17 cellular contexts compared by ENCODE assay signal in the genomic region with DNA sequence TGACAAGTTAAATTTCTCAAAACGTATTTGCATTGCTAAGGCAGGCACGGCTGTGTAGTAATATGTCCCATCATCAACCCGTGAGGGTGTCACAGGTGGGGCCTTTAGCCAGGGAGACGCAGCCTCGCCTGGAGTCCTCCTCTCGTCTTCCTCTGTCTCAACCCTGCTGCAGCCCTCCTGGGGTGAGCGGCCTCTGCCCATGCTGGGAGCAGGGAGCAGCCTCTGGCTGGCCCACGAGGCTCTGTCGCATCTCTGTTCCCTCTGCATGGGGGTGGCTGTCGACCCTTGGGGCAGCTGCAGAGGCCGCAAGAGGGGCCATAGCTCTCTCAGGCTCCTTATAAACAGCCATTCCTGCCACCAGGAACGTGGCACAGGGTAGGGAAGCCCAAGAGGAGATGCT. TPM values are rescaled to one million over a fixed set of nuclear protein-coding genes. Genes with fewer than 3 reads are reported as not detected.
A peak's percentile ranks its signal among the peaks of the same experiment; 100 is the strongest.
DNase-seq lines count a peak whose midpoint lies in the region; ATAC-seq and TF ChIP-seq lines count a peak whose summit lies in the region.
"Had no signal": no experiment of that assay in that cellular context is flagged by ENCODE, and none has a peak within 500 bp of the region (broad histone marks: within the 10 kb centered on the region; RNA-seq: fewer than 3 reads in every experiment).

No MANE protein-coding gene starts in this region.

- no peaks in the 10 kb centered on the region for H3K79me2 ChIP-seq in PC-9 (ENCODE audit: low read depth)

- TF ChIP-seq CTCF in PC-9 (conservative IDR thresholded peaks at IDR 0.05) = no peak
- TF ChIP-seq CTCF in endothelial cell (IDR thresholded peaks at IDR 0.05; ENCODE audit: unreplicated experiment) = no peak
- TF ChIP-seq CTCF in psoas muscle (IDR thresholded peaks at IDR 0.05) = no peak

- H3K4me3 Mint-ChIP-seq in endothelial cell (ENCODE audit: unreplicated experiment) = peak overlapping the region; percentile 63
- H3K4me3 Mint-ChIP-seq in activated naive CD4-positive, alpha-beta T cell treated with anti-CD3 and anti-CD28 coated beads, Interleukin-2, amount 10 ng/mL, durations not matched to agents 7 days and 5 days = no peak overlapping the region
- H3K4me3 Mint-ChIP-seq: activated CD4-positive, alpha-beta memory T cell treated with anti-CD3 and anti-CD28 coated beads for 36 hours; CD4-positive, CD25-positive, alpha-beta regulatory T cell; effector memory CD8-positive, alpha-beta T cell; T-helper 17 cell had no signal

- DNase-seq in PC-9 = no peak
- DNase-seq in endothelial cell (ENCODE audit: low spot score) = no peak
- peak; percentile 12 to 48 for DNase-seq in psoas muscle
- DNase-seq in activated naive CD4-positive, alpha-beta T cell treated with anti-CD3 and anti-CD28 coated beads, Interleukin-2, amount 10 ng/mL, durations not matched to agents 7 days and 5 days = no peak
- no peak for DNase-seq in dedifferentiated amniotic fluid mesenchymal stem cell (ENCODE audit: extremely low spot score)
- no peak for DNase-seq in cerebellum (ENCODE audit: low spot score)

- BruUV-seq in PC-9 (replicated peaks; lab: Mats Ljungman, UMichigan) = no TSS peak

- H4K20me1 ChIP-seq in BLaER1 (peaks cover 35% of the 10 kb centered on the region), PC-9 (ENCODE audit: insufficient read depth) (peaks cover 12% of the 10 kb centered on the region)

- 76 to 82% (median 77%) methylated on average over 12 of the region's 12 CpGs for WGBS in psoas muscle, 3 donors

- peaks cover 8% of the 10 kb centered on the region for H3K4me1 Mint-ChIP-seq in endothelial cell (ENCODE audit: unreplicated experiment)
- no peaks in the 10 kb centered on the region for H3K4me1 Mint-ChIP-seq in activated naive CD4-positive, alpha-beta T cell treated with anti-CD3 and anti-CD28 coated beads, Interleukin-2, amount 10 ng/mL, durations not matched to agents 7 days and 5 days

- H3K36me3 ChIP-seq in BLaER1 (peaks cover 21% of the 10 kb centered on the region), PC-9 (ENCODE audit: low read depth) (no peaks in the 10 kb centered on the region), psoas muscle (ENCODE audit: insufficient read depth in 1 of 2, low read depth in 1 of 2) (peaks cover 0 to 30% of the 10 kb centered on the region in 2 donors)

- H3K4me3 ChIP-seq in BLaER1 (no peak overlapping the region), PC-9 (no peak overlapping the region), psoas muscle (no peak overlapping the region)
- H3K4me3 ChIP-seq: testis had no signal

- peaks cover 96% of the 10 kb centered on the region for H3K4me1 ChIP-seq in BLaER1
- H3K4me1 ChIP-seq in PC-9 (replicated peaks; ENCODE audit: insufficient read depth) = peaks cover 20% of the 10 kb centered on the region
- peaks cover 46% of the 10 kb centered on the region for H3K4me1 ChIP-seq in psoas muscle

- peaks cover 8% of the 10 kb centered on the region for H3K36me3 Mint-ChIP-seq in endothelial cell (ENCODE audit: low read depth, unreplicated experiment)
- H3K36me3 Mint-ChIP-seq in activated naive CD4-positive, alpha-beta T cell treated with anti-CD3 and anti-CD28 coated beads, Interleukin-2, amount 10 ng/mL, durations not matched to agents 7 days and 5 days = no peaks in the 10 kb centered on the region
- H3K36me3 Mint-ChIP-seq: activated CD4-positive, alpha-beta memory T cell treated with anti-CD3 and anti-CD28 coated beads for 36 hours; CD4-positive, CD25-positive, alpha-beta regulatory T cell had no signal

- no peaks in the 10 kb centered on the region for H3K9me3 Mint-ChIP-seq in endothelial cell (ENCODE audit: unreplicated experiment)
- H3K9me3 Mint-ChIP-seq in activated naive CD4-positive, alpha-beta T cell treated with anti-CD3 and anti-CD28 coated beads, Interleukin-2, amount 10 ng/mL, durations not matched to agents 7 days and 5 days = no peaks in the 10 kb centered on the region
- H3K9me3 Mint-ChIP-seq: activated B cell treated with CpG ODN at 0.5 μM for 24 hours; activated CD4-positive, alpha-beta memory T cell treated with anti-CD3 and anti-CD28 coated beads for 36 hours; CD4-positive, CD25-positive, alpha-beta regulatory T cell; effector memory CD8-positive, alpha-beta T cell had no signal

- H3K4me2 ChIP-seq in BLaER1 (peak overlapping the region; percentile 95), PC-9 (peak overlapping the region; percentile 72; the same call in 1 of the 2 replicates)

- intact Hi-C loops in PC-9 (cut with micrococcal nuclease; ENCODE audit: unreplicated experiment) = loop anchor here (2.0 to 5.0 kb wide), 2 partner anchors 35 to 116 kb away; a partner anchor contains a TSS
- intact Hi-C loops in psoas muscle (cut with DNase I) = loop anchor here (2.0 to 5.0 kb wide), 3 partner anchors 45 to 205 kb away; no protein-coding TSS in a partner anchor

- peaks cover 17% of the 10 kb centered on the region; the same call in 1 of the 2 replicates for H3K27me3 ChIP-seq in BLaER1
- H3K27me3 ChIP-seq in PC-9 (ENCODE audit: insufficient read depth, low read depth) = no peaks in the 10 kb centered on the region
- no peaks in the 10 kb centered on the region for H3K27me3 ChIP-seq in psoas muscle (ENCODE audit: insufficient read depth in 3 of 3, low read length in 2 of 3)
- H3K27me3 ChIP-seq: testis had no signal

- no peaks in the 10 kb centered on the region for H3K9me2 ChIP-seq in PC-9 (ENCODE audit: insufficient read depth)

- CTCF ChIA-PET in PC-9 (lab: Charles Lee) = interaction anchor here (0.6 to 2.5 kb wide), 12 partner anchors 10 to 101 kb away, joined by 3 to 49 read pairs (median 8); a partner anchor contains a TSS
- CTCF ChIA-PET in activated naive CD4-positive, alpha-beta T cell treated with anti-CD3 and anti-CD28 coated beads, Interleukin-2, amount 10 ng/mL, durations not matched to agents 7 days and 5 days (lab: Charles Lee) = interaction anchor here (0.6 to 18.1 kb wide), 40 partner anchors 8 to 363 kb away, joined by 3 to 380 read pairs (median 5); a partner anchor contains a TSS

- H3K27ac Mint-ChIP-seq in endothelial cell (ENCODE audit: unreplicated experiment) = peak overlapping the region; percentile 52
- no peak overlapping the region for H3K27ac Mint-ChIP-seq in activated naive CD4-positive, alpha-beta T cell treated with anti-CD3 and anti-CD28 coated beads, Interleukin-2, amount 10 ng/mL, durations not matched to agents 7 days and 5 days
- H3K27ac Mint-ChIP-seq: activated B cell treated with CpG ODN at 0.5 μM for 24 hours; activated CD4-positive, alpha-beta memory T cell treated with anti-CD3 and anti-CD28 coated beads for 36 hours; CD4-positive, CD25-positive, alpha-beta regulatory T cell; T-helper 17 cell had no signal

- H2AFZ ChIP-seq in PC-9 = no peak overlapping the region

- H3F3A ChIP-seq in PC-9 (ENCODE audit: insufficient read depth, low read depth) = peaks cover 13% of the 10 kb centered on the region

- H3K9me3 ChIP-seq in BLaER1 = no peaks in the 10 kb centered on the region
- no peaks in the 10 kb centered on the region for H3K9me3 ChIP-seq in PC-9 (ENCODE audit: insufficient read depth, low read depth)
- no peaks in the 10 kb centered on the region for H3K9me3 ChIP-seq in psoas muscle
- H3K9me3 ChIP-seq: testis had no signal

- H3K27me3 Mint-ChIP-seq in endothelial cell (ENCODE audit: unreplicated experiment) = peaks cover 9% of the 10 kb centered on the region
- no peaks in the 10 kb centered on the region for H3K27me3 Mint-ChIP-seq in activated naive CD4-positive, alpha-beta T cell treated with anti-CD3 and anti-CD28 coated beads, Interleukin-2, amount 10 ng/mL, durations not matched to agents 7 days and 5 days
- H3K27me3 Mint-ChIP-seq: activated B cell treated with CpG ODN at 0.5 μM for 24 hours; activated CD4-positive, alpha-beta memory T cell treated with anti-CD3 and anti-CD28 coated beads for 36 hours; CD4-positive, CD25-positive, alpha-beta regulatory T cell; effector memory CD8-positive, alpha-beta T cell; T-helper 17 cell had no signal

- ATAC-seq in psoas muscle (no peak), GM21529 (IDR thresholded peaks at IDR 0.05; ENCODE audit: unreplicated experiment) (no peak)

- peak overlapping the region; percentile 62 for H3K27ac ChIP-seq in BLaER1
- no peak overlapping the region for H3K27ac ChIP-seq in PC-9
- H3K27ac ChIP-seq in psoas muscle = no peak overlapping the region

- H3K9ac ChIP-seq in BLaER1 = peak overlapping the region; percentile 26

- POLR2A ChIA-PET in PC-9 (lab: Charles Lee; ENCODE audit: unreplicated experiment) = interaction anchor here (1.3 kb wide), 1 partner anchor 14 kb away, joined by 7 read pairs; a partner anchor contains a TSS

RNA-seq across cellular contexts. Expression of a gene that starts 0.8 kb away (rescaled TPM):
- 0.31 and 0.40 TPM in 2 replicates for total RNA-seq in PC-9 (2021)
- 1.1 TPM for total RNA-seq in endothelial cell (ENCODE audit: unreplicated experiment)
- total RNA-seq in psoas muscle = under 1 TPM in 3 of 4 donors, not detected in 1; 0.11 to 0.28 (median 0.17) TPM
- under 1 TPM; 0.17 to 0.92 (median 0.21) TPM for polyA plus RNA-seq in psoas muscle
- 0.27 TPM for total RNA-seq in cerebellum
- total RNA-seq: activated CD4-positive, alpha-beta memory T cell treated with anti-CD3 and anti-CD28 coated beads for 36 hours; chondrocyte; G401; SK-MEL-5 had no signal

RNA-seq across cellular contexts. Expression of a gene that starts 34.5 kb away (rescaled TPM):
- total RNA-seq in PC-9 (2021) (41.0 and 44.2 TPM in 2 replicates), endothelial cell (ENCODE audit: unreplicated experiment) (40.2 TPM), psoas muscle (10 to 100 TPM in 2 of 4 donors, 1 to 10 TPM in 2; 6.8 to 15.5 (median 9.6) TPM), cerebellum (14.1 TPM)
- polyA plus RNA-seq in psoas muscle = 10 to 100 TPM in 1 of 3 donors, 1 to 10 TPM in 2; 5.7 to 16.0 (median 7.8) TPM

RNA-seq across cellular contexts. Expression of a gene that starts 34.7 kb away (rescaled TPM):
- total RNA-seq in PC-9 (2021) = 79.5 and 80.3 TPM in 2 replicates
- total RNA-seq in endothelial cell (ENCODE audit: unreplicated experiment) = 125 TPM
- total RNA-seq in psoas muscle = 10 to 100 TPM; 40.9 to 68.5 (median 46.7) TPM
- 100 to 1,000 TPM in 1 of 3 donors, 10 to 100 TPM in 2; 71.9 to 123 (median 79.4) TPM for polyA plus RNA-seq in psoas muscle
- 39.2 TPM for total RNA-seq in cerebellum

RNA-seq across cellular contexts. Expression of a gene that starts 44.8 kb away (rescaled TPM):
- total RNA-seq in PC-9 (2021) = 53.5 and 79.7 TPM in 2 replicates
- total RNA-seq in endothelial cell (ENCODE audit: unreplicated experiment) = 224 TPM
- total RNA-seq in psoas muscle = 10 to 100 TPM; 11.9 to 28.2 (median 21.4) TPM
- 10 to 100 TPM in 2 of 3 donors, 1 to 10 TPM in 1; 5.2 to 23.7 (median 11.8) TPM for polyA plus RNA-seq in psoas muscle
- total RNA-seq in cerebellum = 28.0 TPM

Comparison
In these comparisons a context has a peak if more than half of its experiments do, and no peak if none do; other contexts are left out.
1. DNase-seq: peak in psoas muscle (2 of 2); none in PC-9 (0 of 2), endothelial cell (single experiment), activated naive CD4-positive, alpha-beta T cell treated with anti-CD3 and anti-CD28 coated beads, Interleukin-2, amount 10 ng/mL, durations not matched to agents 7 days and 5 days (single experiment), dedifferentiated amniotic fluid mesenchymal stem cell (single experiment) and cerebellum (single experiment).